Comparison of ENCODE assay signal across 16 cellular contexts in genomic region chr10:46084321-46085165, GRCh38. TPM values are rescaled to one million over a fixed set of nuclear protein-coding genes. Genes with fewer than 3 reads are reported as not detected.
A peak's percentile ranks its signal among the peaks of the same experiment; 100 is the strongest.
DNase-seq lines count a peak whose midpoint lies in the region; ATAC-seq and TF ChIP-seq lines count a peak whose summit lies in the region.
"Had no signal": no experiment of that assay in that cellular context is flagged by ENCODE, and none has a peak within 500 bp of the region (broad histone marks: within the 10 kb centered on the region; RNA-seq: fewer than 3 reads in every experiment).

No MANE protein-coding gene starts in this region.

- intact Hi-C loops in IMR-90 (cut with micrococcal nuclease) (loop anchor here (5.0 kb wide), 1 partner anchor 93 kb away; no protein-coding TSS in a partner anchor), sciatic nerve (cut with DNase I) (no loop called here)

- H2BK5ac ChIP-seq in IMR-90 (ENCODE audit: low read depth, low read length, poor library complexity, severe bottlenecking) (peak overlapping the region; percentile 45), mesenchymal stem cell (ENCODE audit: low read depth, low read length, poor library complexity, severe bottlenecking) (no peak overlapping the region)

- H3K9me1 ChIP-seq in IMR-90 (ENCODE audit: insufficient read depth, low read length) = no peaks in the 10 kb centered on the region

- H2AK5ac ChIP-seq in IMR-90 (ENCODE audit: low read depth, low read length) (no peak overlapping the region; the same call in 1 of the 2 replicates), mesenchymal stem cell (ENCODE audit: low read length, severe bottlenecking) (no peak overlapping the region)

- H3K4me2 ChIP-seq in IMR-90 (ENCODE audit: low read depth, low read length) (no peak overlapping the region), mesenchymal stem cell (ENCODE audit: low read length, poor library complexity, severe bottlenecking) (no peak overlapping the region)
- H3K4me2 ChIP-seq: KMS-11 had no signal

- no peak for TF ChIP-seq RAD21 in IMR-90 (IDR thresholded peaks at IDR 0.05; ENCODE audit: low read length)

- in situ Hi-C loops in IMR-90 (cut with MboI; ENCODE audit: low sequenced_read_pairs) = no loop called here

- no peak overlapping the region for H3K27ac ChIP-seq in IMR-90 (ENCODE audit: insufficient read depth, low read length)
- no peak overlapping the region for H3K27ac ChIP-seq in mesenchymal stem cell (ENCODE audit: low read length, poor library complexity, severe bottlenecking)
- H3K27ac ChIP-seq: KMS-11 had no signal

- H3K9ac ChIP-seq in IMR-90 (ENCODE audit: low read depth, low read length) = no peak overlapping the region
- no peak overlapping the region for H3K9ac ChIP-seq in mesenchymal stem cell (ENCODE audit: low read length)
- H3K9ac ChIP-seq: KMS-11 had no signal

- no peak overlapping the region for H4K91ac ChIP-seq in IMR-90 (ENCODE audit: insufficient read depth, low read depth, low read length)
- H4K91ac ChIP-seq in mesenchymal stem cell (ENCODE audit: low read length) = peak overlapping the region; percentile 25

- dilution Hi-C loops in IMR-90 (cut with HindIII; ENCODE audit: low sequenced_read_pairs, unreplicated experiment) = no loop called here

- H3K4me3 ChIP-seq in IMR-90 (ENCODE audit: insufficient read depth, low read depth, low read length) (no peak overlapping the region), choroid plexus epithelial cell (ENCODE audit: low read depth, low read length) (no peak overlapping the region), mesenchymal stem cell (ENCODE audit: insufficient read depth in 1 of 2, low read depth in 1 of 2, low read length in 2 of 2) (no peak overlapping the region)
- H3K4me3 ChIP-seq: MG63 had no signal

- H2BK20ac ChIP-seq in IMR-90 (ENCODE audit: low read depth, low read length) = no peak overlapping the region

- peak overlapping the region; percentile 63 for H2AFZ ChIP-seq in IMR-90 (replicated peaks; ENCODE audit: low read length, poor library complexity)
- H2AFZ ChIP-seq in mesenchymal stem cell (ENCODE audit: low read depth, low read length) = no peak overlapping the region

- H4K8ac ChIP-seq in IMR-90 (ENCODE audit: low read depth in 2 of 2, low read length in 2 of 2) = no peak overlapping the region
- peak overlapping the region; percentile 45 for H4K8ac ChIP-seq in mesenchymal stem cell (ENCODE audit: low read length)

- POLR2A ChIA-PET in IMR-90 (lab: Charles Lee; ENCODE audit: unreplicated experiment) = no interaction called here

- H3K56ac ChIP-seq in IMR-90 (ENCODE audit: extremely low read depth, insufficient read depth, low read length) = no peak overlapping the region

- no peak for TF ChIP-seq CTCF in IMR-90 (conservative IDR thresholded peaks at IDR 0.05; ENCODE audit: low read depth, low read length)
- TF ChIP-seq CTCF in choroid plexus epithelial cell (conservative IDR thresholded peaks at IDR 0.05; ENCODE audit: low read depth, low read length) = no peak

- H3K36me3 ChIP-seq in IMR-90 (ENCODE audit: control insufficient read depth, insufficient read depth, low read length) = no peaks in the 10 kb centered on the region
- H3K36me3 ChIP-seq in mesenchymal stem cell (ENCODE audit: control insufficient read depth in 1 of 2, insufficient read depth in 2 of 2, low read depth in 1 of 2, low read length in 2 of 2) = no peaks in the 10 kb centered on the region
- H3K36me3 ChIP-seq: MG63 had no signal

- no peak overlapping the region for H4K5ac ChIP-seq in IMR-90 (ENCODE audit: low read depth, low read length)

- H2BK15ac ChIP-seq in IMR-90 (ENCODE audit: low read depth, low read length) = no peak overlapping the region
- no peak overlapping the region for H2BK15ac ChIP-seq in mesenchymal stem cell (ENCODE audit: low read depth, poor library complexity, severe bottlenecking)

- H3K18ac ChIP-seq in IMR-90 (ENCODE audit: low read depth, low read length) = no peak overlapping the region
- H3K18ac ChIP-seq in mesenchymal stem cell (ENCODE audit: low read depth in 1 of 2, low read length in 2 of 2) = peak overlapping the region; percentile 25 to 37

- no TSS peak for BruUV-seq in IMR-90 (replicated peaks; lab: Mats Ljungman, UMichigan)

- H2BK12ac ChIP-seq in mesenchymal stem cell (ENCODE audit: low read length in 2 of 2) = peak overlapping the region; percentile 33 to 52

- no peak overlapping the region for H3K23ac ChIP-seq in IMR-90 (ENCODE audit: low read depth, low read length)
- H3K23ac ChIP-seq in mesenchymal stem cell (ENCODE audit: low read length in 2 of 2) = peak overlapping the region in 1 of 2 experiments; percentile 59

- WGBS in IMR-90 (ENCODE audit: extremely low coverage in 2 of 2, insufficient read length in 1 of 2), 2 experiments = no CpG with 5 or more reads among the region's 12 CpGs
- 48% methylated on average over 6 of the region's 12 CpGs for WGBS in mesenchymal stem cell

- no peaks in the 10 kb centered on the region for H4K20me1 ChIP-seq in IMR-90 (ENCODE audit: insufficient read depth, low read length)

- H3K27me3 ChIP-seq in IMR-90 (ENCODE audit: control insufficient read depth, insufficient read depth, low read length) = peaks cover 4% of the 10 kb centered on the region; the same call in 1 of the 2 replicates
- H3K27me3 ChIP-seq in mesenchymal stem cell (ENCODE audit: control insufficient read depth in 1 of 2, insufficient read depth in 1 of 2, low read length in 2 of 2) = peaks cover 0 to 4% of the 10 kb centered on the region in 2 experiments
- H3K27me3 ChIP-seq: MG63 had no signal

- CTCF ChIA-PET in IMR-90 (lab: Yijun Ruan, JAX) = interaction anchor here (0.6 kb wide), 2 partner anchors 244 to 430 kb away, joined by 3 read pairs; no protein-coding TSS in a partner anchor

- H3K4me1 ChIP-seq in IMR-90 (ENCODE audit: control insufficient read depth, insufficient read depth, low read length) = peaks cover 7% of the 10 kb centered on the region
- H3K4me1 ChIP-seq in mesenchymal stem cell (ENCODE audit: control insufficient read depth, insufficient read depth, low read depth, low read length) = peaks cover 2% of the 10 kb centered on the region

- no peaks in the 10 kb centered on the region for H3K79me1 ChIP-seq in IMR-90 (ENCODE audit: low read depth in 1 of 2, low read length in 2 of 2)
- no peaks in the 10 kb centered on the region for H3K79me1 ChIP-seq in mesenchymal stem cell (replicated peaks; ENCODE audit: low read length, poor library complexity, severe bottlenecking)

- no peak overlapping the region for H2AK9ac ChIP-seq in IMR-90 (replicated peaks; ENCODE audit: low read depth, low read length, poor library complexity)

- TF ChIP-seq POLR2A in IMR-90 (IDR thresholded peaks at IDR 0.05; ENCODE audit: low read depth, low read length) = no peak

- H2BK120ac ChIP-seq in IMR-90 (ENCODE audit: low read depth, low read length) = no peak overlapping the region
- no peak overlapping the region for H2BK120ac ChIP-seq in mesenchymal stem cell (ENCODE audit: low read depth, low read length)

- DNase-seq in IMR-90 (no peak), choroid plexus epithelial cell (ENCODE audit: low read depth) (peak; percentile 75), mesenchymal stem cell (peak; percentile 69), superior temporal gyrus (ENCODE audit: extremely low spot score) (peak; percentile 31), sciatic nerve (ENCODE audit: low spot score) (no peak), NCI-H446 (lab: John Stamatoyannopoulos, UW) (no peak), SIG-M5 (lab: John Stamatoyannopoulos, UW) (no peak)
- DNase-seq: COR-L47, EL, MG63, NCI-H1092, NCI-H146, NCI-H2081, NCI-H510A had no signal

- H3K9me3 ChIP-seq in IMR-90 (ENCODE audit: control insufficient read depth, insufficient read depth, low read length) (no peaks in the 10 kb centered on the region), mesenchymal stem cell (ENCODE audit: control insufficient read depth, low read length) (no peaks in the 10 kb centered on the region)
- H3K9me3 ChIP-seq: MG63 had no signal

- H3K4ac ChIP-seq in IMR-90 (ENCODE audit: low read depth, low read length) (no peak overlapping the region), mesenchymal stem cell (ENCODE audit: low read depth in 1 of 2, low read length in 2 of 2) (peak overlapping the region in 1 of 2 experiments; percentile 52)

- H3K14ac ChIP-seq in IMR-90 (replicated peaks; ENCODE audit: low read depth, low read length) (no peak overlapping the region), mesenchymal stem cell (ENCODE audit: low read length in 2 of 2) (peak overlapping the region in 1 of 2 experiments; percentile 71)

- peak; percentile 40 for ATAC-seq in IMR-90 (ENCODE audit: low read depth)
- ATAC-seq in sciatic nerve = no peak

TF ChIP-seq in IMR-90, 13 proteins besides CTCF, POLR2A, EP300 and RAD21:
- TF ChIP-seq RCOR1 (IDR thresholded peaks at IDR 0.05; ENCODE audit: insufficient replicate concordance, low read length) (no peak), MAFK (IDR thresholded peaks at IDR 0.05; ENCODE audit: low read depth, low read length) (no peak), BHLHE40 (IDR thresholded peaks at IDR 0.05; ENCODE audit: low read depth, low read length) (no peak), RFX5 (IDR thresholded peaks at IDR 0.05; ENCODE audit: low read depth, low read length) (no peak)

RNA-seq across cellular contexts. Expression of gene MSMB, which starts 38.5 kb away (rescaled TPM):
- total RNA-seq in IMR-90 (2012; rRNA removed) (not detected in 2 replicates), sciatic nerve (not detected)
- polyA plus RNA-seq in IMR-90 (2012; rRNA removed) = not detected in 2 replicates
- not detected in 2 replicates for polyA plus RNA-seq in IMR-90 (2012; cell fraction: cytosol; rRNA removed)
- not detected in 2 replicates for polyA plus RNA-seq in IMR-90 (2012; cell fraction: nucleus; rRNA removed; ENCODE audit: low replicate concordance)
- 0.39 TPM for polyA plus RNA-seq in mesenchymal stem cell (2013, experiment 1 of 2)
- polyA plus RNA-seq in mesenchymal stem cell (2013, experiment 2 of 2) = 0.38 TPM
- total RNA-seq: SK-MEL-5 had no signal

RNA-seq across cellular contexts. Expression of gene NCOA4, which starts 54.1 kb away (rescaled TPM):
- 188 and 202 TPM in 2 replicates for total RNA-seq in IMR-90 (2012; rRNA removed)
- 55.6 and 62.2 TPM in 2 replicates for polyA plus RNA-seq in IMR-90 (2012; rRNA removed)
- polyA plus RNA-seq in IMR-90 (2012; cell fraction: cytosol; rRNA removed) = 15.8 and 24.1 TPM in 2 replicates
- 6.4 and 33.7 TPM in 2 replicates for polyA plus RNA-seq in IMR-90 (2012; cell fraction: nucleus; rRNA removed; ENCODE audit: low replicate concordance)
- 97.0 TPM for polyA plus RNA-seq in mesenchymal stem cell (2013, experiment 1 of 2)
- polyA plus RNA-seq in mesenchymal stem cell (2013, experiment 2 of 2) = 102 TPM
- total RNA-seq in sciatic nerve = 146 TPM

Comparison
In these comparisons a context has a peak if more than half of its experiments do, and no peak if none do; other contexts are left out.
1. DNase-seq: peak in choroid plexus epithelial cell (single experiment), mesenchymal stem cell (single experiment) and superior temporal gyrus (single experiment); none in IMR-90 (single experiment), sciatic nerve (single experiment), NCI-H446 (0 of 2) and SIG-M5 (single experiment).